In the genomic region with DNA sequence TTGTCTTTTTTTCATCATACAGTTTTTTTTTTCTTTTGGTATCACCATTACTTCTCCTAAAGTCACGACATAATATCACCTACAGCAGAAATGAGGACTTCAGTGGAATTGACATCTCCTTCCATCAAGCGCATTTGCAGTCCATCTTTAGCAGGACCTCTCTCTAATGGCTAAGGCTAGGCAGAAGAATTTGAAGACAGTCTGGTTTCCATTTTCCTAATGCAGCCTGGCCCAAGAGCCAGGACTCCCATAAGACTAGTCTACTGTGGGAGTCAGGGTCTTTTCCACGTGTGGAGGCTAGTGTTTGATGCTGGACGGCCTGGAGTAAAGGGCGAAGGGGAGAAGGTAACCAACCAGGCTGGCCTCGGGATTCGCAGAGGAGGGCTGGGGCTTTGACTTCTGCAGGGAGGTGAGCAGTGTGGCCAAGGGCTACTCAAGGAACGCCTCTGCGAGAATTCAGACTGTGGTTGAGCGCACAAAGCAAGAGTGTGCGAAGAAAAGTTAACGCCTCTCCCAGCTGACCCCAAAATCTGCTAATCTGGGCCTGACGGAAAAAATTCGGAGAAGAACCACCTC, we compare ENCODE assay signal across 8 cellular contexts. TPM values are rescaled to one million over a fixed set of nuclear protein-coding genes. Genes with fewer than 3 reads are reported as not detected.
A peak's percentile ranks its signal among the peaks of the same experiment; 100 is the strongest.
DNase-seq lines count a peak whose midpoint lies in the region; ATAC-seq, FAIRE-seq and TF ChIP-seq lines count a peak whose summit lies in the region.

No MANE protein-coding gene starts in this region.

- H3K36me3 Mint-ChIP-seq in CD8-positive, alpha-beta T cell, result peaks cover 36% of the 10 kb centered on the region

- no peaks in the 10 kb centered on the region for H3K9me3 ChIP-seq in CD8-positive, alpha-beta T cell (ENCODE audit: low read length)
- H3K9me3 ChIP-seq in body of pancreas, result no peaks in the 10 kb centered on the region

- H3K27ac Mint-ChIP-seq in CD8-positive, alpha-beta T cell, result peak overlapping the region; percentile 98

- no peak for TF ChIP-seq POLR2A in body of pancreas (IDR thresholded peaks at IDR 0.05)

- no peaks in the 10 kb centered on the region for H3K27me3 Mint-ChIP-seq in CD8-positive, alpha-beta T cell (ENCODE audit: low read depth)

- ATAC-seq in CD8-positive, alpha-beta T cell, result no peak
- ATAC-seq in GM21423 (IDR thresholded peaks at IDR 0.05; ENCODE audit: unreplicated experiment) (peak; percentile 4), body of pancreas (peak; percentile 17)

- no peaks in the 10 kb centered on the region for H3K27me3 ChIP-seq in CD8-positive, alpha-beta T cell (ENCODE audit: insufficient read depth, low read length)
- H3K27me3 ChIP-seq in body of pancreas (no peaks in the 10 kb centered on the region), layer of hippocampus (ENCODE audit: control insufficient read depth, insufficient read depth, low read length) (no peaks in the 10 kb centered on the region)

- H3K9me3 Mint-ChIP-seq in CD8-positive, alpha-beta T cell, result no peaks in the 10 kb centered on the region

- peak in 1 of 7 experiments; percentile 21 for DNase-seq in CD8-positive, alpha-beta T cell
- peak; percentile 62 for DNase-seq in HT-29 (ENCODE audit: low spot score)
- peak in 2 of 4 donors; percentile 31 to 46 for DNase-seq in body of pancreas
- DNase-seq in substantia nigra (lab: John Stamatoyannopoulos, UW), result peak in 20 of 49 donors; percentile 28 to 71 (median 53)
- DNase-seq in kidney glomerular epithelial cell (lab: John Stamatoyannopoulos, UW), result no peak
- no peak for DNase-seq in frontal cortex (ENCODE audit: low spot score in 2 of 2)

- peak overlapping the region; percentile 78 for H3K4me3 ChIP-seq in CD8-positive, alpha-beta T cell (ENCODE audit: low read depth, low read length)
- peak overlapping the region; percentile 21 to 82 for H3K4me3 ChIP-seq in body of pancreas

- H3K4me3 Mint-ChIP-seq in CD8-positive, alpha-beta T cell, result peak overlapping the region; percentile 86

- intact Hi-C loops in CD8-positive, alpha-beta T cell (cut with DNase I, micrococcal nuclease), result loop anchor here (1.0 to 10.0 kb wide), 15 partner anchors 19 to 1225 kb away; partner anchors contain the start of genes AAAS (in 2 of the 2), ESPL1 (in 2 of the 2), MYG1 (in 2 of the 2) and PFDN5 (in 2 of the 2)
- intact Hi-C loops in body of pancreas (cut with DNase I), result no loop called here

- FAIRE-seq in frontal cortex (lab: Jason Lieb, UNC), result no peak

- peak overlapping the region; percentile 75 for H3K27ac ChIP-seq in CD8-positive, alpha-beta T cell (ENCODE audit: low read depth, low read length)
- H3K27ac ChIP-seq in body of pancreas (peak overlapping the region; percentile 91 to 98 (median 96)), layer of hippocampus (ENCODE audit: low read depth, low read length) (peak overlapping the region; percentile 99), substantia nigra (ENCODE audit: low read depth, low read length, poor library complexity, severe bottlenecking) (peak overlapping the region; percentile 97)

- TF ChIP-seq CTCF in CD8-positive, alpha-beta T cell (IDR thresholded peaks at IDR 0.05), result no peak
- no peak for TF ChIP-seq CTCF in body of pancreas (IDR thresholded peaks at IDR 0.05)

- H3K36me3 ChIP-seq in CD8-positive, alpha-beta T cell (ENCODE audit: insufficient read depth, low read length), result peaks cover 20% of the 10 kb centered on the region
- H3K36me3 ChIP-seq in body of pancreas (replicated peaks in 1 of 2; ENCODE audit: insufficient read depth in 1 of 2, low read depth in 2 of 2), result peaks cover 0 to 10% of the 10 kb centered on the region in 2 donors

- peaks cover 48% of the 10 kb centered on the region for H3K4me1 ChIP-seq in CD8-positive, alpha-beta T cell (ENCODE audit: insufficient read depth, low read length)
- H3K4me1 ChIP-seq in body of pancreas, result peaks cover 47% of the 10 kb centered on the region

- POLR2A ChIA-PET in CD8-positive, alpha-beta T cell (lab: Charles Lee), result interaction anchor here (0.6 to 4.2 kb wide), 22 partner anchors 9 to 272 kb away, joined by 3 to 34 read pairs (median 6); partner anchors contain the start of genes AAAS, ESPL1, ITGB7 and PCBP2

- peaks cover 46% of the 10 kb centered on the region for H3K4me1 Mint-ChIP-seq in CD8-positive, alpha-beta T cell (ENCODE audit: low read depth)

- WGBS in body of pancreas, 2 donors, result 13% methylated on average over 14 of the region's 14 CpGs

- CTCF ChIA-PET in CD8-positive, alpha-beta T cell (lab: Charles Lee), result interaction anchor here (0.9 to 3.5 kb wide), 8 partner anchors 8 to 142 kb away, joined by 3 to 22 read pairs (median 6); partner anchors contain the start of gene AAAS

RNA-seq across cellular contexts. Expression of gene ZNF740, which starts 0.7 kb away (rescaled TPM):
- 10 to 100 TPM; 24.8 to 24.9 TPM for total RNA-seq in CD8-positive, alpha-beta T cell
- total RNA-seq in HT-29 (2014; rRNA removed; shearing (Covaris generic)), result 8.1 and 8.8 TPM in 2 replicates
- 10 to 100 TPM; 10.1 to 21.4 TPM for total RNA-seq in body of pancreas
- total RNA-seq in frontal cortex, result 17.1 TPM

RNA-seq across cellular contexts. Expression of gene CSAD, which starts 0.9 kb away (rescaled TPM):
- total RNA-seq in CD8-positive, alpha-beta T cell, result 10 to 100 TPM; 28.0 to 29.6 TPM
- total RNA-seq in HT-29 (2014; rRNA removed; shearing (Covaris generic)), result 14.7 and 16.3 TPM in 2 replicates
- 10 to 100 TPM; 31.4 to 64.3 TPM for total RNA-seq in body of pancreas
- total RNA-seq in frontal cortex, result 11.8 TPM

RNA-seq across cellular contexts. Expression of gene ITGB7, which starts 27.3 kb away (rescaled TPM):
- total RNA-seq in CD8-positive, alpha-beta T cell, result 100 to 1,000 TPM; 107 to 108 TPM
- total RNA-seq in HT-29 (2014; rRNA removed; shearing (Covaris generic)), result 8.1 and 11.4 TPM in 2 replicates
- total RNA-seq in body of pancreas (1 to 10 TPM; 2.3 to 4.9 TPM), frontal cortex (not detected)

RNA-seq across cellular contexts. Expression of gene RARG, which starts 52.2 kb away (rescaled TPM):
- 10 to 100 TPM; 16.1 to 16.5 TPM for total RNA-seq in CD8-positive, alpha-beta T cell
- total RNA-seq in HT-29 (2014; rRNA removed; shearing (Covaris generic)), result 89.7 and 92.5 TPM in 2 replicates
- total RNA-seq in body of pancreas (10 to 100 TPM in 1 of 2 donors, 1 to 10 TPM in 1; 9.2 to 11.7 TPM), frontal cortex (1.6 TPM)
